Comparison of ENCODE assay signal across 9 cellular contexts in the genomic region with DNA sequence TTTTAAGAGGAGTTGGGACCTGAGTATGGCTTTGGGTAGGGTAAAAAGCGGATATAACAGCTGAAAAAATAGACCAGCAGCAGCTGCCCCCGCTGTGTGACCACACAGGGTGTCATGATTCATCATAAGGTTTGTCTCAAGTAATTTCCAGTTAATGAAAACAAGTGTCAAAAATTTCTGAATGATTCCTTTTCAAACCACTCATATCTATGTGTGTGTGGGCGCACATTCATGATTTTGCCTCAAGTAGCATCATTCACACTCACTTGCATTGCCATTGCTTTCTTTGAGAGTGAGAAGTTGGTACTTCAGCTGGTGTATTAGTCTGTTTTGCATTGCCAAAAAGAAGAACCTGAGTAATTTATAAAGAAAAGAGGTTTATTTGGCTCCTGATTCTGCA. TPM values are rescaled to one million over a fixed set of nuclear protein-coding genes. Genes with fewer than 3 reads are reported as not detected.
DNase-seq lines count a peak whose midpoint lies in the region; ATAC-seq and TF ChIP-seq lines count a peak whose summit lies in the region.
"Had no signal": no experiment of that assay in that cellular context is flagged by ENCODE, and none has a peak within 500 bp of the region (broad histone marks: within the 10 kb centered on the region; RNA-seq: fewer than 3 reads in every experiment).

No MANE protein-coding gene starts in this region.

- H3K27me3 ChIP-seq in CD8-positive, alpha-beta T cell (ENCODE audit: insufficient read depth, low read length) = no peaks in the 10 kb centered on the region
- no peaks in the 10 kb centered on the region for H3K27me3 ChIP-seq in hepatocyte
- H3K27me3 ChIP-seq: adrenal gland had no signal

- H3K9me3 ChIP-seq in CD8-positive, alpha-beta T cell (ENCODE audit: low read length) = no peaks in the 10 kb centered on the region
- H3K9me3 ChIP-seq in hepatocyte (ENCODE audit: low read depth) = no peaks in the 10 kb centered on the region
- H3K9me3 ChIP-seq: adrenal gland had no signal

- peaks cover 96% of the 10 kb centered on the region for H3K4me1 ChIP-seq in CD8-positive, alpha-beta T cell (ENCODE audit: insufficient read depth, low read length)
- peaks cover 12% of the 10 kb centered on the region for H3K4me1 ChIP-seq in hepatocyte (ENCODE audit: insufficient read depth)
- H3K4me1 ChIP-seq: adrenal gland had no signal

- no peaks in the 10 kb centered on the region for H3K36me3 ChIP-seq in CD8-positive, alpha-beta T cell (ENCODE audit: insufficient read depth, low read length)
- H3K36me3 ChIP-seq in hepatocyte (replicated peaks; ENCODE audit: insufficient read depth, low read depth) = no peaks in the 10 kb centered on the region
- H3K36me3 ChIP-seq: adrenal gland had no signal

- DNase-seq in CD8-positive, alpha-beta T cell = peak in 3 of 7 experiments; percentile 31 to 51 (median 41)
- DNase-seq in SIG-M5 (lab: John Stamatoyannopoulos, UW) (peak; percentile 23), immature natural killer cell (peak; percentile 41 to 60 (median 42)), NCI-H526 treated with DMSO at 0.1 percent for 48 hours (lab: John Stamatoyannopoulos, UW) (no peak), hepatocyte (ENCODE audit: low spot score) (no peak), NCI-H146 (lab: John Stamatoyannopoulos, UW) (no peak), NCI-H748 (lab: John Stamatoyannopoulos, UW; ENCODE audit: unreplicated experiment) (no peak)
- DNase-seq: adrenal gland had no signal

- H3K4me3 Mint-ChIP-seq in CD8-positive, alpha-beta T cell = no peak overlapping the region
- peak overlapping the region; percentile 39 to 72 (median 64) for H3K4me3 Mint-ChIP-seq in immature natural killer cell

- no peaks in the 10 kb centered on the region for H3K9me3 Mint-ChIP-seq in CD8-positive, alpha-beta T cell
- no peaks in the 10 kb centered on the region for H3K9me3 Mint-ChIP-seq in immature natural killer cell

- H3K4me3 ChIP-seq in CD8-positive, alpha-beta T cell (ENCODE audit: low read depth, low read length) = no peak overlapping the region
- H3K4me3 ChIP-seq in hepatocyte = no peak overlapping the region
- H3K4me3 ChIP-seq: adrenal gland had no signal

- peaks cover 34% of the 10 kb centered on the region for H3K36me3 Mint-ChIP-seq in CD8-positive, alpha-beta T cell
- H3K36me3 Mint-ChIP-seq in immature natural killer cell = no peaks in the 10 kb centered on the region

- TF ChIP-seq CTCF in CD8-positive, alpha-beta T cell (IDR thresholded peaks at IDR 0.05) = no peak
- TF ChIP-seq CTCF in hepatocyte (IDR thresholded peaks at IDR 0.05; ENCODE audit: poor library complexity) = no peak

- CTCF ChIA-PET in CD8-positive, alpha-beta T cell (lab: Charles Lee) = interaction anchor here (0.9 to 1.8 kb wide), 4 partner anchors 28 to 76 kb away, joined by 3 to 8 read pairs (median 4); no protein-coding TSS in a partner anchor

- intact Hi-C loops in CD8-positive, alpha-beta T cell (cut with DNase I, micrococcal nuclease) = loop anchor here (2.0 to 5.0 kb wide), 3 partner anchors 15 to 36 kb away; no protein-coding TSS in a partner anchor

- H3K27ac ChIP-seq in CD8-positive, alpha-beta T cell (ENCODE audit: low read depth, low read length) = no peak overlapping the region
- H3K27ac ChIP-seq in hepatocyte = no peak overlapping the region
- H3K27ac ChIP-seq: adrenal gland had no signal

- no peak overlapping the region for H2AFZ ChIP-seq in hepatocyte

- no peak overlapping the region for H3K4me2 ChIP-seq in hepatocyte

- H3K9me2 ChIP-seq in hepatocyte (replicated peaks; ENCODE audit: insufficient read depth) = no peaks in the 10 kb centered on the region

- WGBS in hepatocyte (ENCODE audit: low lambda C conversion rate, missing lambda C conversion rate) = 99% methylated on average over 3 of the region's 3 CpGs

- no peaks in the 10 kb centered on the region for H4K20me1 ChIP-seq in hepatocyte (ENCODE audit: insufficient read depth, poor library complexity, severe bottlenecking)

- H3K4me1 Mint-ChIP-seq in CD8-positive, alpha-beta T cell (ENCODE audit: low read depth) = peaks cover 94% of the 10 kb centered on the region
- H3K4me1 Mint-ChIP-seq in immature natural killer cell = peaks cover 94 to 100% of the 10 kb centered on the region in 2 donors

- POLR2A ChIA-PET in CD8-positive, alpha-beta T cell (lab: Charles Lee) = interaction anchor here (0.8 to 1.0 kb wide), 3 partner anchors 8 to 76 kb away, joined by 3 read pairs; no protein-coding TSS in a partner anchor

- ATAC-seq in CD8-positive, alpha-beta T cell = peak; percentile 1
- ATAC-seq in HG02571 (IDR thresholded peaks at IDR 0.05; ENCODE audit: unreplicated experiment) = peak; percentile 26

- H3K27me3 Mint-ChIP-seq in CD8-positive, alpha-beta T cell (ENCODE audit: low read depth) = no peaks in the 10 kb centered on the region
- peaks cover 0 to 6% (median 2%) of the 10 kb centered on the region in 3 donors for H3K27me3 Mint-ChIP-seq in immature natural killer cell (ENCODE audit: low read depth in 3 of 3)

- peaks cover 15% of the 10 kb centered on the region for H3K79me2 ChIP-seq in hepatocyte

- peak overlapping the region; percentile 79 for H3K27ac Mint-ChIP-seq in CD8-positive, alpha-beta T cell
- H3K27ac Mint-ChIP-seq in immature natural killer cell = peak overlapping the region; percentile 33 to 83 (median 70)

RNA-seq across cellular contexts. Expression of gene TNFAIP8, which starts 12.1 kb away (rescaled TPM):
- 10 to 100 TPM; 62.3 to 63.0 TPM for total RNA-seq in CD8-positive, alpha-beta T cell
- polyA plus RNA-seq in immature natural killer cell = 100 to 1,000 TPM in 2 of 3 donors, 10 to 100 TPM in 1; 99.7 to 162 (median 132) TPM
- total RNA-seq in hepatocyte = 33.9 and 37.6 TPM in 2 replicates
- 18.3 and 23.4 TPM in 2 replicates for polyA plus RNA-seq in hepatocyte

Comparison
In these comparisons a context has a peak if more than half of its experiments do, and no peak if none do; other contexts are left out.
1. DNase-seq: peak in SIG-M5 (single experiment) and immature natural killer cell (3 of 3); none in NCI-H526 treated with DMSO at 0.1 percent for 48 hours (single experiment), hepatocyte (single experiment), NCI-H146 (single experiment) and NCI-H748 (single experiment).